2 cellular contexts compared by ENCODE assay signal in the genomic region with DNA sequence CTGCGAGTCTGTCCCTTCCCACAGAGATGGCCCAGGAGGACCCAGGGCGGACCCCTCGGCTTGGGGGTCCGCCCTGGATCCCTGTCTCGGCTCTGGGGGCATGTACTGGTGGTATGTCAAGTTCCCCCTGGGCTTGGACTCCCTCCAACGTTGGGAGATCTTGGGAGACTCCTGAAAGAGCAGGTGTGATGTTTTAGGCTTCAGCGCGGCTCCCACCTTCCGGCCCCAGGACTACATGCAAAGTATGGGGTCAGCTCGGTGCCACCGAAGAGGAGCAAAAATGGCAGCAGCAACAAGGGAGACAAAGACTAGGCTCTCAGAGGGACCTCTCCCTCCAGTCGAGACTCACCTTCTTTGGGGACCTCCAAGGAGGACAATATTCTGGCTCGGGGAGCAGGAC.
TF ChIP-seq lines count a peak whose summit lies in the region.

No MANE protein-coding gene starts in this region.

TF ChIP-seq in SK-N-SH, 30 proteins besides CTCF, POLR2A, EP300 and RAD21 (continued from another document):
- TF ChIP-seq EZH2phosphoT487 (IDR thresholded peaks at IDR 0.05; ENCODE audit: borderline replicate concordance, low read depth) (no peak), YY1 (IDR thresholded peaks at IDR 0.05; ENCODE audit: low read depth) (no peak), RCOR1 (IDR thresholded peaks at IDR 0.05; ENCODE audit: low read length) (no peak), TAF1 (IDR thresholded peaks at IDR 0.05; ENCODE audit: borderline replicate concordance, low read depth, low read length) (no peak)
- TF ChIP-seq, protein P1, sequence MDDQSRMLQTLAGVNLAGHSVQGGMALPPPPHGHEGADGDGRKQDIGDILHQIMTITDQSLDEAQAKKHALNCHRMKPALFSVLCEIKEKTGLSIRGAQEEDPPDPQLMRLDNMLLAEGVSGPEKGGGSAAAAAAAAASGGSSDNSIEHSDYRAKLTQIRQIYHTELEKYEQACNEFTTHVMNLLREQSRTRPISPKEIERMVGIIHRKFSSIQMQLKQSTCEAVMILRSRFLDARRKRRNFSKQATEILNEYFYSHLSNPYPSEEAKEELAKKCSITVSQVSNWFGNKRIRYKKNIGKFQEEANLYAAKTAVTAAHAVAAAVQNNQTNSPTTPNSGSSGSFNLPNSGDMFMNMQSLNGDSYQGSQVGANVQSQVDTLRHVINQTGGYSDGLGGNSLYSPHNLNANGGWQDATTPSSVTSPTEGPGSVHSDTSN (IDR thresholded peaks at IDR 0.05): no peak

TF ChIP-seq in SK-N-SH treated with all-trans-retinoic acid at 6 μM for 48 hours, 23 proteins besides CTCF, POLR2A, EP300 and RAD21 (continued from another document):
- TF ChIP-seq, protein P2, sequence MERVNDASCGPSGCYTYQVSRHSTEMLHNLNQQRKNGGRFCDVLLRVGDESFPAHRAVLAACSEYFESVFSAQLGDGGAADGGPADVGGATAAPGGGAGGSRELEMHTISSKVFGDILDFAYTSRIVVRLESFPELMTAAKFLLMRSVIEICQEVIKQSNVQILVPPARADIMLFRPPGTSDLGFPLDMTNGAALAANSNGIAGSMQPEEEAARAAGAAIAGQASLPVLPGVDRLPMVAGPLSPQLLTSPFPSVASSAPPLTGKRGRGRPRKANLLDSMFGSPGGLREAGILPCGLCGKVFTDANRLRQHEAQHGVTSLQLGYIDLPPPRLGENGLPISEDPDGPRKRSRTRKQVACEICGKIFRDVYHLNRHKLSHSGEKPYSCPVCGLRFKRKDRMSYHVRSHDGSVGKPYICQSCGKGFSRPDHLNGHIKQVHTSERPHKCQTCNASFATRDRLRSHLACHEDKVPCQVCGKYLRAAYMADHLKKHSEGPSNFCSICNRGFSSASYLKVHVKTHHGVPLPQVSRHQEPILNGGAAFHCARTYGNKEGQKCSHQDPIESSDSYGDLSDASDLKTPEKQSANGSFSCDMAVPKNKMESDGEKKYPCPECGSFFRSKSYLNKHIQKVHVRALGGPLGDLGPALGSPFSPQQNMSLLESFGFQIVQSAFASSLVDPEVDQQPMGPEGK (CRISPR knock-in tag; IDR thresholded peaks at IDR 0.05; ENCODE audit: borderline replicate concordance): no peak
- TF ChIP-seq GLIS3 (CRISPR knock-in tag; IDR thresholded peaks at IDR 0.05) (no peak), ISL1 (CRISPR knock-in tag; IDR thresholded peaks at IDR 0.05) (no peak), TOX (CRISPR knock-in tag; IDR thresholded peaks at IDR 0.05; ENCODE audit: borderline replicate concordance) (no peak), ZNF8 (CRISPR knock-in tag; IDR thresholded peaks at IDR 0.05) (no peak)
